1 cellular context compared by ENCODE assay signal in the genomic region with DNA sequence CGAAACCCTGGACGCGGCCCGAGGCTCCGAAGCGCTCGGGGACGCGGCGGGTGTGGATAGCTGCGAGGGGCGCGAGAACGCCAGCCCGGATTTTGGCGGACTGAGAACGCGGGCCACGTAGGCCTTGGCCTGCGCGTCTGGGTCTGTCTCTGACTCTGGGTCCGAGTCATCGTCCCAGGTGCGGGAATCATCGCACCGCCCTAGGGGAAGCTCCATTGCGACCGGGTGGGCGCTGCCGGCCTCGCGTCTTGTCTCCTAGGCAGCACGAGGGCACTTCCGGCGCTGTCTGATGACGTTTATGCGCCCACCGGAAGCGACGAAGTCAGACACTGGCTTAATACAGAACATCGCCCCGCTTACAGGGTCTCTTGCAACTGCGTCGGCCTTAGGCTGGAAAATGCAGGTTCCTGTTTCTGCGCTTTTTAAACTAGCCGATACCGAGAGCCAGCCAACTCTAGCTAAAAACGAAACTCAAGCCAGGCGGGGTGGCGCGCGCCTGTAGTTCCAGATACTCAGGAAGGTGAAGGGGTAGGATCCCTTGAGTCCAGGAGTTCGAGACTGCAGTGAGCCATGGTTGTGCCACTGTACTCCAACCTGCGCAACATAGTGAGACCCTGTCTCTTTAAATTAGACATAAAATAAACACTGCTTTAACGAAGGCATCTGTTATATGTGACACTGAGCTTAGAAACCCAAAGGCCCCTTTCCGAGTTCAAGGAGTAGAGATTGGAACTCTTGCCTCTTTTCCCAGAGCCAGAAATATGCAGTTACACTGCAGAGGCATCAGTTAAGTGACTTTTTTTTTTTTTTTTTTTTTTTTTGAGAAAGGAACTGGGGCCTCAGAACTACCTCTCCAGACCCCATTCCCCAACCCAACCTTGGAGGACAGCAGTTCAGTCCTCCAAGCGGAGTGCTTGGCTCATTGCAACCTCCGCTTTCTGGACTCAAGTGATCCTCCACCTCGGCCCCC.
A peak's percentile ranks its signal among the peaks of the same experiment; 100 is the strongest.
TF ChIP-seq lines count a peak whose summit lies in the region.

A gene (minus strand): TSS at position 266 of the 970 bp plus-strand sequence. CDS start 50 bp downstream, at position 216.

TF ChIP-seq in HEK293, 187 proteins besides CTCF, POLR2A, EP300 and RAD21 (continued from another document and continues in another):
- TF ChIP-seq ZFP3 (tag by site-specific recombination; IDR thresholded peaks at IDR 0.05; ENCODE audit: low read depth) (no peak), ZNF473 (tag by site-specific recombination; IDR thresholded peaks at IDR 0.05) (no peak), ZNF624 (tag by site-specific recombination; IDR thresholded peaks at IDR 0.05) (no peak), YY1 (tag by site-specific recombination; IDR thresholded peaks at IDR 0.05) (peak; percentile 65; the same call in 1 of the 2 replicates), GLI4 (tag by site-specific recombination; IDR thresholded peaks at IDR 0.05) (no peak), ZNF2 (tag by site-specific recombination; IDR thresholded peaks at IDR 0.05) (peak; percentile 60; the same call in 1 of the 2 replicates), ZNF155 (tag by site-specific recombination; IDR thresholded peaks at IDR 0.05) (no peak), ZNF366 (tag by site-specific recombination; conservative IDR thresholded peaks at IDR 0.05) (no peak), ZNF776 (tag by site-specific recombination; IDR thresholded peaks at IDR 0.05; ENCODE audit: borderline replicate concordance) (no peak), ZNF132 (tag by site-specific recombination; IDR thresholded peaks at IDR 0.05; ENCODE audit: borderline replicate concordance) (no peak), ZNF335 (tag by site-specific recombination; conservative IDR thresholded peaks at IDR 0.05) (peak; percentile 57), ZNF549 (tag by site-specific recombination; IDR thresholded peaks at IDR 0.05) (no peak), GLIS1 (tag by site-specific recombination; IDR thresholded peaks at IDR 0.05) (peak; percentile 13; the same call in 1 of the 2 replicates), YY2 (tag by site-specific recombination; IDR thresholded peaks at IDR 0.05) (peak; percentile 78), SP3 (tag by site-specific recombination; IDR thresholded peaks at IDR 0.05) (peak; percentile 55; the same call in 1 of the 2 replicates), GFI1B (tag by site-specific recombination; IDR thresholded peaks at IDR 0.05) (no peak), ZBTB20 (tag by site-specific recombination; IDR thresholded peaks at IDR 0.05) (peak; percentile 83), ZNF658 (tag by site-specific recombination; IDR thresholded peaks at IDR 0.05) (no peak), SETDB1 (IDR thresholded peaks at IDR 0.05; ENCODE audit: insufficient read length, low read length) (no peak), GLIS2 (tag by site-specific recombination; IDR thresholded peaks at IDR 0.05) (no peak), ZNF521 (tag by site-specific recombination; IDR thresholded peaks at IDR 0.05) (no peak), RBAK (tag by site-specific recombination; IDR thresholded peaks at IDR 0.05) (no peak), WT1 (tag by site-specific recombination; IDR thresholded peaks at IDR 0.05) (no peak), PRDM1 (tag by site-specific recombination; IDR thresholded peaks at IDR 0.05) (no peak), REPIN1 (tag by site-specific recombination; IDR thresholded peaks at IDR 0.05; ENCODE audit: low read depth) (no peak), ZEB2 (tag by site-specific recombination; IDR thresholded peaks at IDR 0.05) (peak; percentile 77), MEIS1 (CRISPR knock-in tag; IDR thresholded peaks at IDR 0.05; ENCODE audit: borderline replicate concordance) (no peak), HOXA7 (CRISPR knock-in tag; IDR thresholded peaks at IDR 0.05; ENCODE audit: borderline replicate concordance) (no peak), ZNF621 (tag by site-specific recombination; IDR thresholded peaks at IDR 0.05) (no peak), ZNF585B (tag by site-specific recombination; IDR thresholded peaks at IDR 0.05) (no peak), ZNF175 (tag by site-specific recombination; IDR thresholded peaks at IDR 0.05) (no peak), ZIC2 (tag by site-specific recombination; IDR thresholded peaks at IDR 0.05) (no peak), ZBTB8A (tag by site-specific recombination; IDR thresholded peaks at IDR 0.05) (peak; percentile 80), ZNF664 (tag by site-specific recombination; IDR thresholded peaks at IDR 0.05) (peak; percentile 33; the same call in 1 of the 2 replicates), ZNF341 (tag by site-specific recombination; IDR thresholded peaks at IDR 0.05; ENCODE audit: low read depth) (peak; percentile 28; the same call in 1 of the 2 replicates), ZNF48 (tag by site-specific recombination; IDR thresholded peaks at IDR 0.05) (no peak), ZNF138 (tag by site-specific recombination; IDR thresholded peaks at IDR 0.05; ENCODE audit: borderline replicate concordance) (no peak)
- TF ChIP-seq, protein P1, sequence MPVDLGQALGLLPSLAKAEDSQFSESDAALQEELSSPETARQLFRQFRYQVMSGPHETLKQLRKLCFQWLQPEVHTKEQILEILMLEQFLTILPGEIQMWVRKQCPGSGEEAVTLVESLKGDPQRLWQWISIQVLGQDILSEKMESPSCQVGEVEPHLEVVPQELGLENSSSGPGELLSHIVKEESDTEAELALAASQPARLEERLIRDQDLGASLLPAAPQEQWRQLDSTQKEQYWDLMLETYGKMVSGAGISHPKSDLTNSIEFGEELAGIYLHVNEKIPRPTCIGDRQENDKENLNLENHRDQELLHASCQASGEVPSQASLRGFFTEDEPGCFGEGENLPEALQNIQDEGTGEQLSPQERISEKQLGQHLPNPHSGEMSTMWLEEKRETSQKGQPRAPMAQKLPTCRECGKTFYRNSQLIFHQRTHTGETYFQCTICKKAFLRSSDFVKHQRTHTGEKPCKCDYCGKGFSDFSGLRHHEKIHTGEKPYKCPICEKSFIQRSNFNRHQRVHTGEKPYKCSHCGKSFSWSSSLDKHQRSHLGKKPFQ (tag by site-specific recombination; IDR thresholded peaks at IDR 0.05), result no peak
- TF ChIP-seq, protein P2, sequence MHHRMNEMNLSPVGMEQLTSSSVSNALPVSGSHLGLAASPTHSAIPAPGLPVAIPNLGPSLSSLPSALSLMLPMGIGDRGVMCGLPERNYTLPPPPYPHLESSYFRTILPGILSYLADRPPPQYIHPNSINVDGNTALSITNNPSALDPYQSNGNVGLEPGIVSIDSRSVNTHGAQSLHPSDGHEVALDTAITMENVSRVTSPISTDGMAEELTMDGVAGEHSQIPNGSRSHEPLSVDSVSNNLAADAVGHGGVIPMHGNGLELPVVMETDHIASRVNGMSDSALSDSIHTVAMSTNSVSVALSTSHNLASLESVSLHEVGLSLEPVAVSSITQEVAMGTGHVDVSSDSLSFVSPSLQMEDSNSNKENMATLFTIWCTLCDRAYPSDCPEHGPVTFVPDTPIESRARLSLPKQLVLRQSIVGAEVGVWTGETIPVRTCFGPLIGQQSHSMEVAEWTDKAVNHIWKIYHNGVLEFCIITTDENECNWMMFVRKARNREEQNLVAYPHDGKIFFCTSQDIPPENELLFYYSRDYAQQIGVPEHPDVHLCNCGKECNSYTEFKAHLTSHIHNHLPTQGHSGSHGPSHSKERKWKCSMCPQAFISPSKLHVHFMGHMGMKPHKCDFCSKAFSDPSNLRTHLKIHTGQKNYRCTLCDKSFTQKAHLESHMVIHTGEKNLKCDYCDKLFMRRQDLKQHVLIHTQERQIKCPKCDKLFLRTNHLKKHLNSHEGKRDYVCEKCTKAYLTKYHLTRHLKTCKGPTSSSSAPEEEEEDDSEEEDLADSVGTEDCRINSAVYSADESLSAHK (tag by site-specific recombination; IDR thresholded peaks at IDR 0.05), result no peak
- TF ChIP-seq, protein P3, sequence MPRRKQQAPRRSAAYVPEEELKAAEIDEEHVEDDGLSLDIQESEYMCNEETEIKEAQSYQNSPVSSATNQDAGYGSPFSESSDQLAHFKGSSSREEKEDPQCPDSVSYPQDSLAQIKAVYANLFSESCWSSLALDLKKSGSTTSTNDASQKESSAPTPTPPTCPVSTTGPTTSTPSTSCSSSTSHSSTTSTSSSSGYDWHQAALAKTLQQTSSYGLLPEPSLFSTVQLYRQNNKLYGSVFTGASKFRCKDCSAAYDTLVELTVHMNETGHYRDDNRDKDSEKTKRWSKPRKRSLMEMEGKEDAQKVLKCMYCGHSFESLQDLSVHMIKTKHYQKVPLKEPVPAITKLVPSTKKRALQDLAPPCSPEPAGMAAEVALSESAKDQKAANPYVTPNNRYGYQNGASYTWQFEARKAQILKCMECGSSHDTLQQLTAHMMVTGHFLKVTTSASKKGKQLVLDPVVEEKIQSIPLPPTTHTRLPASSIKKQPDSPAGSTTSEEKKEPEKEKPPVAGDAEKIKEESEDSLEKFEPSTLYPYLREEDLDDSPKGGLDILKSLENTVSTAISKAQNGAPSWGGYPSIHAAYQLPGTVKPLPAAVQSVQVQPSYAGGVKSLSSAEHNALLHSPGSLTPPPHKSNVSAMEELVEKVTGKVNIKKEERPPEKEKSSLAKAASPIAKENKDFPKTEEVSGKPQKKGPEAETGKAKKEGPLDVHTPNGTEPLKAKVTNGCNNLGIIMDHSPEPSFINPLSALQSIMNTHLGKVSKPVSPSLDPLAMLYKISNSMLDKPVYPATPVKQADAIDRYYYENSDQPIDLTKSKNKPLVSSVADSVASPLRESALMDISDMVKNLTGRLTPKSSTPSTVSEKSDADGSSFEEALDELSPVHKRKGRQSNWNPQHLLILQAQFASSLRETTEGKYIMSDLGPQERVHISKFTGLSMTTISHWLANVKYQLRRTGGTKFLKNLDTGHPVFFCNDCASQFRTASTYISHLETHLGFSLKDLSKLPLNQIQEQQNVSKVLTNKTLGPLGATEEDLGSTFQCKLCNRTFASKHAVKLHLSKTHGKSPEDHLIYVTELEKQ (tag by site-specific recombination; IDR thresholded peaks at IDR 0.05; ENCODE audit: borderline replicate concordance), result no peak
- TF ChIP-seq, protein P4, sequence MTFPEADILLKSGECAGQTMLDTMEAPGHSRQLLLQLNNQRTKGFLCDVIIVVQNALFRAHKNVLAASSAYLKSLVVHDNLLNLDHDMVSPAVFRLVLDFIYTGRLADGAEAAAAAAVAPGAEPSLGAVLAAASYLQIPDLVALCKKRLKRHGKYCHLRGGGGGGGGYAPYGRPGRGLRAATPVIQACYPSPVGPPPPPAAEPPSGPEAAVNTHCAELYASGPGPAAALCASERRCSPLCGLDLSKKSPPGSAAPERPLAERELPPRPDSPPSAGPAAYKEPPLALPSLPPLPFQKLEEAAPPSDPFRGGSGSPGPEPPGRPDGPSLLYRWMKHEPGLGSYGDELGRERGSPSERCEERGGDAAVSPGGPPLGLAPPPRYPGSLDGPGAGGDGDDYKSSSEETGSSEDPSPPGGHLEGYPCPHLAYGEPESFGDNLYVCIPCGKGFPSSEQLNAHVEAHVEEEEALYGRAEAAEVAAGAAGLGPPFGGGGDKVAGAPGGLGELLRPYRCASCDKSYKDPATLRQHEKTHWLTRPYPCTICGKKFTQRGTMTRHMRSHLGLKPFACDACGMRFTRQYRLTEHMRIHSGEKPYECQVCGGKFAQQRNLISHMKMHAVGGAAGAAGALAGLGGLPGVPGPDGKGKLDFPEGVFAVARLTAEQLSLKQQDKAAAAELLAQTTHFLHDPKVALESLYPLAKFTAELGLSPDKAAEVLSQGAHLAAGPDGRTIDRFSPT (tag by site-specific recombination; IDR thresholded peaks at IDR 0.05), result no peak
- TF ChIP-seq, protein P5, sequence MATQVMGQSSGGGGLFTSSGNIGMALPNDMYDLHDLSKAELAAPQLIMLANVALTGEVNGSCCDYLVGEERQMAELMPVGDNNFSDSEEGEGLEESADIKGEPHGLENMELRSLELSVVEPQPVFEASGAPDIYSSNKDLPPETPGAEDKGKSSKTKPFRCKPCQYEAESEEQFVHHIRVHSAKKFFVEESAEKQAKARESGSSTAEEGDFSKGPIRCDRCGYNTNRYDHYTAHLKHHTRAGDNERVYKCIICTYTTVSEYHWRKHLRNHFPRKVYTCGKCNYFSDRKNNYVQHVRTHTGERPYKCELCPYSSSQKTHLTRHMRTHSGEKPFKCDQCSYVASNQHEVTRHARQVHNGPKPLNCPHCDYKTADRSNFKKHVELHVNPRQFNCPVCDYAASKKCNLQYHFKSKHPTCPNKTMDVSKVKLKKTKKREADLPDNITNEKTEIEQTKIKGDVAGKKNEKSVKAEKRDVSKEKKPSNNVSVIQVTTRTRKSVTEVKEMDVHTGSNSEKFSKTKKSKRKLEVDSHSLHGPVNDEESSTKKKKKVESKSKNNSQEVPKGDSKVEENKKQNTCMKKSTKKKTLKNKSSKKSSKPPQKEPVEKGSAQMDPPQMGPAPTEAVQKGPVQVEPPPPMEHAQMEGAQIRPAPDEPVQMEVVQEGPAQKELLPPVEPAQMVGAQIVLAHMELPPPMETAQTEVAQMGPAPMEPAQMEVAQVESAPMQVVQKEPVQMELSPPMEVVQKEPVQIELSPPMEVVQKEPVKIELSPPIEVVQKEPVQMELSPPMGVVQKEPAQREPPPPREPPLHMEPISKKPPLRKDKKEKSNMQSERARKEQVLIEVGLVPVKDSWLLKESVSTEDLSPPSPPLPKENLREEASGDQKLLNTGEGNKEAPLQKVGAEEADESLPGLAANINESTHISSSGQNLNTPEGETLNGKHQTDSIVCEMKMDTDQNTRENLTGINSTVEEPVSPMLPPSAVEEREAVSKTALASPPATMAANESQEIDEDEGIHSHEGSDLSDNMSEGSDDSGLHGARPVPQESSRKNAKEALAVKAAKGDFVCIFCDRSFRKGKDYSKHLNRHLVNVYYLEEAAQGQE (tag by site-specific recombination; IDR thresholded peaks at IDR 0.05), result no peak
- TF ChIP-seq, protein P6, sequence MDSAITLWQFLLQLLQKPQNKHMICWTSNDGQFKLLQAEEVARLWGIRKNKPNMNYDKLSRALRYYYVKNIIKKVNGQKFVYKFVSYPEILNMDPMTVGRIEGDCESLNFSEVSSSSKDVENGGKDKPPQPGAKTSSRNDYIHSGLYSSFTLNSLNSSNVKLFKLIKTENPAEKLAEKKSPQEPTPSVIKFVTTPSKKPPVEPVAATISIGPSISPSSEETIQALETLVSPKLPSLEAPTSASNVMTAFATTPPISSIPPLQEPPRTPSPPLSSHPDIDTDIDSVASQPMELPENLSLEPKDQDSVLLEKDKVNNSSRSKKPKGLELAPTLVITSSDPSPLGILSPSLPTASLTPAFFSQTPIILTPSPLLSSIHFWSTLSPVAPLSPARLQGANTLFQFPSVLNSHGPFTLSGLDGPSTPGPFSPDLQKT (IDR thresholded peaks at IDR 0.05; ENCODE audit: borderline replicate concordance, low read depth, low read length), result peak; percentile 57; the same call in 1 of the 2 replicates
- TF ChIP-seq, protein P7, sequence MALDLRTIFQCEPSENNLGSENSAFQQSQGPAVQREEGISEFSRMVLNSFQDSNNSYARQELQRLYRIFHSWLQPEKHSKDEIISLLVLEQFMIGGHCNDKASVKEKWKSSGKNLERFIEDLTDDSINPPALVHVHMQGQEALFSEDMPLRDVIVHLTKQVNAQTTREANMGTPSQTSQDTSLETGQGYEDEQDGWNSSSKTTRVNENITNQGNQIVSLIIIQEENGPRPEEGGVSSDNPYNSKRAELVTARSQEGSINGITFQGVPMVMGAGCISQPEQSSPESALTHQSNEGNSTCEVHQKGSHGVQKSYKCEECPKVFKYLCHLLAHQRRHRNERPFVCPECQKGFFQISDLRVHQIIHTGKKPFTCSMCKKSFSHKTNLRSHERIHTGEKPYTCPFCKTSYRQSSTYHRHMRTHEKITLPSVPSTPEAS (tag by site-specific recombination; IDR thresholded peaks at IDR 0.05), result no peak
- TF ChIP-seq, protein P8, sequence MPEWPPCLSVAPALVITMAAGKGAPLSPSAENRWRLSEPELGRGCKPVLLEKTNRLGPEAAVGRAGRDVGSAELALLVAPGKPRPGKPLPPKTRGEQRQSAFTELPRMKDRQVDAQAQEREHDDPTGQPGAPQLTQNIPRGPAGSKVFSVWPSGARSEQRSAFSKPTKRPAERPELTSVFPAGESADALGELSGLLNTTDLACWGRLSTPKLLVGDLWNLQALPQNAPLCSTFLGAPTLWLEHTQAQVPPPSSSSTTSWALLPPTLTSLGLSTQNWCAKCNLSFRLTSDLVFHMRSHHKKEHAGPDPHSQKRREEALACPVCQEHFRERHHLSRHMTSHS (tag by site-specific recombination; IDR thresholded peaks at IDR 0.05), result no peak
